28 cellular contexts compared by ENCODE assay signal in the genomic region with DNA sequence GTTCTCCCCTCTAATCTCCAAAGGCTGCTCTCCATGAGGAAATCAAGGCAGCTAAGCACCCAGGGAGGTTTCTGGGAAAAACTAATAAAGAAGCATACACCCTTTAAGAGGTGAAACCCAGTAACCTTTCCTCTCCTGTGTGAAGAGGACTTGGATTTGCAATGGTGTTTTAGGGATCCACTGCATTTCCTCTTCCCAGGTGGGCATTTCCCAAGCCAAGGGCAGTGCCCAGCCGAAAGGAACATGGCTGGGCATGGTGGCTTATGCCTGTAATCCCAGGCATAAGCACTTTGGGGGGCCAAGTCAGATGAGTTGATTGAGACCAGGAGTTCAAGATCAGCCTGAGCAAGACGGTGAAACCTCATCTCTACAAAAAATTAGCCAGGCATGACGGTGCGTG.
"Had no signal": no experiment of that assay in that cellular context is flagged by ENCODE, and none has a peak within 500 bp of the region (broad histone marks: within the 10 kb centered on the region; RNA-seq: fewer than 3 reads in every experiment).

No MANE protein-coding gene starts in this region.

- H3K9ac ChIP-seq: SK-N-SH had no signal

- H3K27me3 ChIP-seq: SJSA1 had no signal

- H3K27ac ChIP-seq: PC-9, SJSA1 had no signal

- H2AFZ ChIP-seq: PC-9 had no signal

- H3K36me3 ChIP-seq: SJSA1 had no signal

- DNase-seq: Karpas-422, MM.1S, MV-4-11, NCI-H1092, NCI-H1105, NCI-H1417 treated with DMSO at 0.1 percent for 48 hours, NCI-H1436 treated with DMSO at 0.1 percent for 48 hours, NCI-H1694 treated with DMSO at 0.1 percent for 48 hours, NCI-H187 treated with DMSO at 0.1 percent for 48 hours, NCI-H2029, NCI-H2081, NCI-H2171, NCI-H226, NCI-H446 treated with DMSO at 0.1 percent for 48 hours, NCI-H510A, NCI-H524, NCI-H526, NCI-H748 treated with DMSO at 0.1 percent for 48 hours, NCI-H82, PC-9, Right ventricle myocardium superior, SHP77 treated with DMSO at 0.1 percent for 48 hours, SK-N-SH, SW 1271, T-helper 1 cell had no signal

- H3K4me3 ChIP-seq: PC-9, SJSA1 had no signal

- FAIRE-seq: RCC 7860 had no signal

- ATAC-seq: Panc1 had no signal

- H3K4me2 ChIP-seq: PC-9, SK-N-SH had no signal

- H3K9me3 ChIP-seq: SJSA1, SK-N-SH had no signal
